Comparison of ENCODE assay signal across 19 cellular contexts in the genomic region with DNA sequence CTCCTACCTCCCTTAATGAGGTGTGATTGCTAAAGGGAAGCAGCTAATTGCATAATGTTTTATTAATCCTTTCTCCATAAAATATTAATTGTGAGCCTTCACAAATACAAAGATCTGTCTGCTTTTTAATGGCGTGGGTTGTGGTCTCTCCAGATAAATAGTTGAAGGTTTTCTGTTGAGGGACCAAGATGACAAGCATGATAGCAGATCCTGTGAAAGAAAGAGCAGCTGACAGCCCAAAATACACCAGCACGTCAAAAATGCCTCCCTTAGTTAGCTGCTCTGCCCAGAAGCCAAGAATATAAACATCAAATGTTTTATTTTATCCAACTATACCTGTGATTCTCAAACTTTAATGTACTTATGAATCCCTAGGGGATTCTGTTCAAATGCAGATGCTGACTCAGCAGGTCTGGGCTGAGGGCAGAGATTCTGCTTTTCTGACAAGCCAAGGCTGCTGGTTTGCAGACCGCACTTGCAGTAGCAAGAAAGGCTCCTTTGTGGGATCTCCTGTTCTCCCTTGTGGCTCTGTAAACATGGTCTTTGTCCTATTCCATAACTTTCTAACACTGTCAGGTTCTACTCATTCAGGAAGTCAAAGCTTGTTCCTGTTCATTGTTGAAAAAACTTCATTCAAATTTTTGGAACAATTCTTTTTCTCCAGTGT.
"Had no signal": no experiment of that assay in that cellular context is flagged by ENCODE, and none has a peak within 500 bp of the region (broad histone marks: within the 10 kb centered on the region; RNA-seq: fewer than 3 reads in every experiment).

No MANE protein-coding gene starts in this region.

- H3K9me3 ChIP-seq: esophagus squamous epithelium, prostate gland, spleen, testis, upper lobe of left lung had no signal

- ATAC-seq: sciatic nerve had no signal

- H3K27ac Mint-ChIP-seq: activated naive CD8-positive, alpha-beta T cell treated with anti-CD3 and anti-CD28 coated beads, Interleukin-2, amount 10 ng/mL, durations not matched to agents 7 days and 5 days; nephron progenitor cell; T-helper 2 cell treated with Interferon-gamma antibody and Interleukin-4, amounts not matched to agents 5 μg/mL and 100 μg/mL, for 36 hours had no signal

- H3K4me3 Mint-ChIP-seq: activated naive CD8-positive, alpha-beta T cell treated with anti-CD3 and anti-CD28 coated beads, Interleukin-2, amount 10 ng/mL, durations not matched to agents 7 days and 5 days; central memory CD8-positive, alpha-beta T cell; nephron progenitor cell; stimulated activated naive CD8-positive, alpha-beta T cell treated with anti-CD3 and anti-CD28 coated beads, Interleukin-15, amount 100 ng/mL, for 72 hours; T-helper 2 cell treated with Interferon-gamma antibody and Interleukin-4, amounts not matched to agents 5 μg/mL and 100 μg/mL, for 36 hours had no signal

- H3K4me3 ChIP-seq: esophagus squamous epithelium, prostate gland, spleen, testis, upper lobe of left lung had no signal

- DNase-seq: activated CD4-positive, alpha-beta T cell treated with anti-CD3 and anti-CD28 coated beads, Interleukin-2, amount 50 U/mL, for 1 hour; activated CD8-positive, alpha-beta memory T cell treated with anti-CD3 and anti-CD28 coated beads for 24 hours; activated naive CD8-positive, alpha-beta T cell treated with anti-CD3 and anti-CD28 coated beads, Interleukin-2, amount 10 ng/mL, durations not matched to agents 7 days and 5 days; anterior cingulate cortex; brain microvascular endothelial cell; cortex of kidney; effector CD4-positive, alpha-beta T cell; esophagus squamous epithelium; glutamatergic neuron; nephron progenitor cell; spleen; stimulated activated CD4-positive, alpha-beta T cell treated with anti-CD3 and anti-CD28 coated beads, Interleukin-1b, Interleukin-23, amount 100 ng/mL, for 48 hours; stimulated activated naive CD8-positive, alpha-beta T cell treated with anti-CD3 and anti-CD28 coated beads, Interleukin-15, amount 100 ng/mL, for 72 hours; testis; upper lobe of left lung had no signal

- H3K36me3 Mint-ChIP-seq: activated naive CD8-positive, alpha-beta T cell treated with anti-CD3 and anti-CD28 coated beads, Interleukin-2, amount 10 ng/mL, durations not matched to agents 7 days and 5 days had no signal

- H3K9me3 Mint-ChIP-seq: activated naive CD8-positive, alpha-beta T cell treated with anti-CD3 and anti-CD28 coated beads, Interleukin-2, amount 10 ng/mL, durations not matched to agents 7 days and 5 days; central memory CD8-positive, alpha-beta T cell; nephron progenitor cell; stimulated activated naive CD8-positive, alpha-beta T cell treated with anti-CD3 and anti-CD28 coated beads, Interleukin-15, amount 100 ng/mL, for 72 hours; T-helper 2 cell treated with Interferon-gamma antibody and Interleukin-4, amounts not matched to agents 5 μg/mL and 100 μg/mL, for 36 hours had no signal

- H3K27me3 Mint-ChIP-seq: activated naive CD8-positive, alpha-beta T cell treated with anti-CD3 and anti-CD28 coated beads, Interleukin-2, amount 10 ng/mL, durations not matched to agents 7 days and 5 days; stimulated activated naive CD8-positive, alpha-beta T cell treated with anti-CD3 and anti-CD28 coated beads, Interleukin-15, amount 100 ng/mL, for 72 hours had no signal

- H3K36me3 ChIP-seq: brain microvascular endothelial cell, esophagus squamous epithelium, prostate gland, spleen, upper lobe of left lung had no signal

- H3K4me1 Mint-ChIP-seq: activated naive CD8-positive, alpha-beta T cell treated with anti-CD3 and anti-CD28 coated beads, Interleukin-2, amount 10 ng/mL, durations not matched to agents 7 days and 5 days; central memory CD8-positive, alpha-beta T cell; nephron progenitor cell; stimulated activated naive CD8-positive, alpha-beta T cell treated with anti-CD3 and anti-CD28 coated beads, Interleukin-15, amount 100 ng/mL, for 72 hours had no signal

- H3K4me1 ChIP-seq: esophagus squamous epithelium, prostate gland, spleen, testis, upper lobe of left lung had no signal

- H3K27ac ChIP-seq: brain microvascular endothelial cell, esophagus squamous epithelium, prostate gland, spleen, testis, upper lobe of left lung had no signal

- H3K27me3 ChIP-seq: brain microvascular endothelial cell, esophagus squamous epithelium, spleen, testis, upper lobe of left lung had no signal
